In genomic region chr5:156147948-156148285, GRCh38 we compare ENCODE assay signal across 16 cellular contexts.
DNase-seq lines count a peak whose midpoint lies in the region; FAIRE-seq and TF ChIP-seq lines count a peak whose summit lies in the region.
"Had no signal": no experiment of that assay in that cellular context is flagged by ENCODE, and none has a peak within 500 bp of the region (broad histone marks: within the 10 kb centered on the region; RNA-seq: fewer than 3 reads in every experiment).

No MANE protein-coding gene starts in this region.

- no peaks in the 10 kb centered on the region for H3K9me3 ChIP-seq in osteoblast (ENCODE audit: low read depth, low read length)
- H3K9me3 ChIP-seq in Karpas-422 (ENCODE audit: low read length) = no peaks in the 10 kb centered on the region

- H3K4me2 ChIP-seq in osteoblast (ENCODE audit: insufficient read depth, low read length) (peak overlapping the region; percentile 54), Karpas-422 (ENCODE audit: low read depth, low read length, poor library complexity, severe bottlenecking) (no peak overlapping the region)

- H3K4me1 ChIP-seq in osteoblast (ENCODE audit: insufficient read depth, low read length) (peaks cover 24% of the 10 kb centered on the region), Karpas-422 (ENCODE audit: low read length) (no peaks in the 10 kb centered on the region)

- no peaks in the 10 kb centered on the region for H3K9me2 ChIP-seq in Karpas-422 (replicated peaks; ENCODE audit: insufficient read depth, low read length)

- H3K79me2 ChIP-seq in osteoblast (ENCODE audit: insufficient read depth, low read length) (no peaks in the 10 kb centered on the region), Karpas-422 (ENCODE audit: low read length) (no peaks in the 10 kb centered on the region)

- no peak for TF ChIP-seq CTCF in osteoblast (IDR thresholded peaks at IDR 0.05; ENCODE audit: extremely low read depth, low read depth, low read length)

- H2AFZ ChIP-seq in osteoblast (ENCODE audit: low read length) (no peak overlapping the region), Karpas-422 (ENCODE audit: low read length) (no peak overlapping the region)

- H3K27ac ChIP-seq in osteoblast (ENCODE audit: low read depth, low read length) = peak overlapping the region; percentile 53
- no peak overlapping the region for H3K27ac ChIP-seq in Karpas-422 (ENCODE audit: low read length)

- no peaks in the 10 kb centered on the region for H3K27me3 ChIP-seq in osteoblast (ENCODE audit: insufficient read depth, low read length)
- H3K27me3 ChIP-seq in Karpas-422 (ENCODE audit: low read length) = no peaks in the 10 kb centered on the region

- no peaks in the 10 kb centered on the region for H4K20me1 ChIP-seq in osteoblast (ENCODE audit: insufficient read depth, low read length)
- H4K20me1 ChIP-seq in Karpas-422 (ENCODE audit: insufficient read depth, low read depth, low read length) = no peaks in the 10 kb centered on the region

- DNase-seq in AG20443 (ENCODE audit: low spot score) = peak; percentile 22
- DNase-seq in NCI-H2227 (lab: John Stamatoyannopoulos, UW; ENCODE audit: unreplicated experiment) = peak; percentile 5
- DNase-seq in fibroblast of peridontal ligament (ENCODE audit: extremely low read depth) = peak; percentile 8
- no peak for DNase-seq in osteoblast (ENCODE audit: insufficient read length, low spot score, missing footprints)
- no peak for DNase-seq in H54 (ENCODE audit: insufficient read length, low spot score)
- DNase-seq in Karpas-422 = no peak
- DNase-seq in NCI-H2029 (lab: John Stamatoyannopoulos, UW) = no peak
- DNase-seq in SHP77 treated with DMSO at 0.1 percent for 48 hours (lab: John Stamatoyannopoulos, UW) = no peak
- DNase-seq: C1 segment of cervical spinal cord, KBM-7, NCI-H1092 treated with DMSO at 0.1 percent for 48 hours, NCI-H1694 treated with DMSO at 0.1 percent for 48 hours, NCI-H446 treated with DMSO at 0.1 percent for 48 hours, NCI-H774, SHP77 had no signal

- FAIRE-seq in H54 (lab: Jason Lieb, UNC) = no peak
- FAIRE-seq: GM12891 had no signal

- TF ChIP-seq POLR2A in H54 (IDR thresholded peaks at IDR 0.05; ENCODE audit: low read depth, low read length) = no peak

- H3K36me3 ChIP-seq in osteoblast (ENCODE audit: insufficient read depth, low read length) (no peaks in the 10 kb centered on the region), Karpas-422 (ENCODE audit: insufficient read depth, low read length) (no peaks in the 10 kb centered on the region)

- no peak overlapping the region for H3K9ac ChIP-seq in Karpas-422 (ENCODE audit: low read length)

- H3K4me3 ChIP-seq in osteoblast (ENCODE audit: insufficient read depth, low read length) = no peak overlapping the region
- H3K4me3 ChIP-seq in Karpas-422 (ENCODE audit: low read length) = no peak overlapping the region

Comparison
In these comparisons a context has a peak if more than half of its experiments do, and no peak if none do; other contexts are left out.
1. DNase-seq: peak in AG20443 (single experiment), NCI-H2227 (single experiment) and fibroblast of peridontal ligament (single experiment); none in osteoblast (single experiment), H54 (single experiment), Karpas-422 (single experiment), NCI-H2029 (single experiment) and SHP77 treated with DMSO at 0.1 percent for 48 hours (single experiment).